7 cellular contexts compared by ENCODE assay signal in genomic region chr11:36376315-36376887, GRCh38.
DNase-seq lines count a peak whose midpoint lies in the region; ATAC-seq, FAIRE-seq and TF ChIP-seq lines count a peak whose summit lies in the region.

No MANE protein-coding gene starts in this region.

- H3K36me3 ChIP-seq in SK-N-MC (ENCODE audit: insufficient read depth, low read length) (peaks cover 36% of the 10 kb centered on the region), muscle layer of colon (ENCODE audit: insufficient read depth, low read length) (no peaks in the 10 kb centered on the region)

- peaks cover 4 to 15% of the 10 kb centered on the region in 2 donors for H3K27me3 ChIP-seq in muscle layer of colon (ENCODE audit: control insufficient read depth in 1 of 2, insufficient read depth in 2 of 2, low read length in 2 of 2)

- H3K9ac ChIP-seq in SK-N-MC (ENCODE audit: insufficient read length): peak overlapping the region; percentile 72
- no peak overlapping the region for H3K9ac ChIP-seq in muscle layer of colon (ENCODE audit: low read length)

- DNase-seq in H4 (ENCODE audit: low spot score) (peak; percentile 30), SK-N-MC (ENCODE audit: low read depth, low spot score) (no peak), epithelial cell of prostate (ENCODE audit: low read depth, low spot score) (no peak), frontal cortex (ENCODE audit: low spot score in 2 of 2) (no peak), GM12892 (ENCODE audit: insufficient read length) (no peak)

- peak overlapping the region; percentile 90 for H3K4me3 ChIP-seq in SK-N-MC
- H3K4me3 ChIP-seq in muscle layer of colon (ENCODE audit: low read depth in 1 of 2, low read length in 2 of 2): peak overlapping the region; percentile 29 to 58

- TF ChIP-seq POLR2A in GM12892 (IDR thresholded peaks at IDR 0.05; ENCODE audit: low read depth, low read length): no peak

- H3K9me3 ChIP-seq in SK-N-MC (ENCODE audit: low read depth, low read length) (no peaks in the 10 kb centered on the region), muscle layer of colon (ENCODE audit: low read length) (no peaks in the 10 kb centered on the region)

- peak overlapping the region; percentile 97 for H3K27ac ChIP-seq in SK-N-MC
- peak overlapping the region; percentile 27 for H3K27ac ChIP-seq in epithelial cell of prostate
- H3K27ac ChIP-seq in muscle layer of colon (ENCODE audit: low read depth, low read length): no peak overlapping the region

- no peak for ATAC-seq in GM21717 (IDR thresholded peaks at IDR 0.05; ENCODE audit: unreplicated experiment)

- FAIRE-seq in frontal cortex (lab: Jason Lieb, UNC) (no peak), GM12892 (lab: Jason Lieb, UNC) (no peak)

- H3K4me1 ChIP-seq in muscle layer of colon (ENCODE audit: insufficient read depth, low read length): no peaks in the 10 kb centered on the region
